9 cellular contexts compared by ENCODE assay signal in genomic region chr7:2894118-2894940, GRCh38.
DNase-seq lines count a peak whose midpoint lies in the region; ATAC-seq and TF ChIP-seq lines count a peak whose summit lies in the region.
"Had no signal": no experiment of that assay in that cellular context is flagged by ENCODE, and none has a peak within 500 bp of the region (broad histone marks: within the 10 kb centered on the region; RNA-seq: fewer than 3 reads in every experiment).

No MANE protein-coding gene starts in this region.

- peak; percentile 97 for ATAC-seq in DND-41 (ENCODE audit: insufficient read depth, low read depth)
- peak; percentile 60 for ATAC-seq in GM21367 (IDR thresholded peaks at IDR 0.05; ENCODE audit: unreplicated experiment)
- peak; percentile 61 for ATAC-seq in HG03571 (IDR thresholded peaks at IDR 0.05; ENCODE audit: unreplicated experiment)

- H3K27me3 Mint-ChIP-seq in activated T-cell treated with anti-CD3 and anti-CD28 coated beads, Interleukin-2, amount 50 U/mL, for 24 hours, result no peaks in the 10 kb centered on the region

- peak overlapping the region; percentile 38 for H2AFZ ChIP-seq in DND-41 (ENCODE audit: low read depth, low read length)

- peak overlapping the region in 1 of 2 experiments; percentile 41; a peak in 2 of 4 replicates for H3K4me3 ChIP-seq in DND-41 (ENCODE audit: low read depth in 1 of 2, low read length in 2 of 2)

- H3K27ac ChIP-seq in DND-41 (ENCODE audit: low read length), result peak overlapping the region; percentile 72

- H3K4me3 Mint-ChIP-seq in activated T-cell treated with anti-CD3 and anti-CD28 coated beads, Interleukin-2, amount 50 U/mL, for 24 hours, result peak overlapping the region; percentile 73
- H3K4me3 Mint-ChIP-seq: dendritic cell treated with granulocyte-macrophage colony-stimulating factor and Interleukin-4, amounts not matched to agents 40 ng/mL and 50 ng/mL, for 4 days had no signal

- no peaks in the 10 kb centered on the region for H3K9me3 ChIP-seq in DND-41 (ENCODE audit: insufficient read depth, low read length, severe bottlenecking)

- H4K20me1 ChIP-seq in DND-41 (ENCODE audit: insufficient read depth, low read length), result no peaks in the 10 kb centered on the region

- peak overlapping the region; percentile 95 for H3K27ac Mint-ChIP-seq in activated T-cell treated with anti-CD3 and anti-CD28 coated beads, Interleukin-2, amount 50 U/mL, for 24 hours
- H3K27ac Mint-ChIP-seq: dendritic cell treated with granulocyte-macrophage colony-stimulating factor and Interleukin-4, amounts not matched to agents 40 ng/mL and 50 ng/mL, for 4 days had no signal

- no peaks in the 10 kb centered on the region for H3K9me3 Mint-ChIP-seq in activated T-cell treated with anti-CD3 and anti-CD28 coated beads, Interleukin-2, amount 50 U/mL, for 24 hours
- H3K9me3 Mint-ChIP-seq: dendritic cell treated with granulocyte-macrophage colony-stimulating factor and Interleukin-4, amounts not matched to agents 40 ng/mL and 50 ng/mL, for 4 days had no signal

- H3K36me3 ChIP-seq in DND-41 (ENCODE audit: insufficient read depth, low read length), result no peaks in the 10 kb centered on the region

- H3K79me2 ChIP-seq in DND-41 (ENCODE audit: insufficient read depth, low read length), result no peaks in the 10 kb centered on the region

- TF ChIP-seq CTCF in DND-41 (IDR thresholded peaks at IDR 0.05; ENCODE audit: borderline replicate concordance, extremely low read depth, low read length, poor library complexity, severe bottlenecking), result no peak

- no peaks in the 10 kb centered on the region for H3K36me3 Mint-ChIP-seq in activated T-cell treated with anti-CD3 and anti-CD28 coated beads, Interleukin-2, amount 50 U/mL, for 24 hours (ENCODE audit: low read depth)

- H3K4me1 ChIP-seq in DND-41 (ENCODE audit: insufficient read depth, low read length), result peaks cover 26% of the 10 kb centered on the region

- peak overlapping the region; percentile 29 for H3K9ac ChIP-seq in DND-41 (ENCODE audit: low read depth, low read length)

- H3K4me1 Mint-ChIP-seq in activated T-cell treated with anti-CD3 and anti-CD28 coated beads, Interleukin-2, amount 50 U/mL, for 24 hours (ENCODE audit: low read depth), result peaks cover 30% of the 10 kb centered on the region

- DNase-seq in DND-41, result peak; percentile 88
- peak; percentile 79 for DNase-seq in activated T-cell treated with anti-CD3 and anti-CD28 coated beads, Interleukin-2, amount 50 U/mL, for 24 hours
- DNase-seq in stimulated activated CD4-positive, alpha-beta T cell treated with anti-CD3 and anti-CD28 coated beads, Interleukin-4, amount 100 ng/mL, for 1 hour, result peak; percentile 54
- DNase-seq in cerebellar cortex (ENCODE audit: low spot score), result no peak
- no peak for DNase-seq in DMS114 treated with DMSO at 0.1 percent for 48 hours (lab: John Stamatoyannopoulos, UW; ENCODE audit: unreplicated experiment)
- DNase-seq in putamen (ENCODE audit: low spot score), result no peak

- no peaks in the 10 kb centered on the region for H3K27me3 ChIP-seq in DND-41 (ENCODE audit: insufficient read depth, low read length, poor library complexity)

- peak overlapping the region; percentile 60 for H3K4me2 ChIP-seq in DND-41 (ENCODE audit: insufficient read depth, low read length)

Comparison
In these comparisons a context has a peak if more than half of its experiments do, and no peak if none do; other contexts are left out.
1. DNase-seq: peak in DND-41 (single experiment), activated T-cell treated with anti-CD3 and anti-CD28 coated beads, Interleukin-2, amount 50 U/mL, for 24 hours (single experiment) and stimulated activated CD4-positive, alpha-beta T cell treated with anti-CD3 and anti-CD28 coated beads, Interleukin-4, amount 100 ng/mL, for 1 hour (single experiment); none in cerebellar cortex (single experiment), DMS114 treated with DMSO at 0.1 percent for 48 hours (single experiment) and putamen (single experiment).
2. Peak in every context shown above with its lines, with median percentiles within 50 percentile points of each other: ATAC-seq.